ENCODE assay signal across 26 cellular contexts in the genomic region with DNA sequence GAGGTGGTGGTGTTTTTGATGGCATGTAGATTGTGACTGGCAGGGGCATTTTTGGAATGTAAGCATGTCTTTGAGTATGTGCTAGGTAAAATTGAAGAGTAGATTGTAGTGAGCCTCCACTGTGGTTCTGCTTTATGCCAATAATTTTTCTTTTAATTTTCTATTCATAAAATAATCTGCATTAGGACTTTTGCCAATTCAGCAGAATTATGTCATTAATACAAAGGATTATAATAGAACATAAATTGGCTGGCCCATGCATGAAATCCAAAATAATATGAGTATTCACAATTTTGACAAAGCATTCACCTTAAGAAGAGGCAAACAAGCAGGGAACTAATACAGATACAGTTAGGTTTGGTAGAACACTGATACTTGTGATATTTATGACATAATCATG. TPM values are rescaled to one million over a fixed set of nuclear protein-coding genes. Genes with fewer than 3 reads are reported as not detected.
DNase-seq lines count a peak whose midpoint lies in the region; ATAC-seq, FAIRE-seq and TF ChIP-seq lines count a peak whose summit lies in the region.
"Had no signal": no experiment of that assay in that cellular context is flagged by ENCODE, and none has a peak within 500 bp of the region (broad histone marks: within the 10 kb centered on the region; RNA-seq: fewer than 3 reads in every experiment).

No MANE protein-coding gene starts in this region.

- no peak overlapping the region for H3K56ac ChIP-seq in IMR-90 (ENCODE audit: extremely low read depth, insufficient read depth, low read length)

- CTCF ChIA-PET in HepG2 (lab: Yijun Ruan, JAX; ENCODE audit: low intra/inter-chr PET ratio, low total read pairs): no interaction called here
- CTCF ChIA-PET in IMR-90 (lab: Yijun Ruan, JAX): interaction anchor here (0.8 kb wide), 1 partner anchor 46 kb away, joined by 3 read pairs; no protein-coding TSS in a partner anchor

- no peaks in the 10 kb centered on the region for H3K79me1 ChIP-seq in IMR-90 (ENCODE audit: low read depth in 1 of 2, low read length in 2 of 2)
- no peaks in the 10 kb centered on the region for H3K79me1 ChIP-seq in trophoblast cell (ENCODE audit: low read length)

- H3K36me3 ChIP-seq in HepG2 (replicated peaks in 1 of 2; ENCODE audit: control insufficient read depth in 1 of 2, insufficient read depth in 2 of 2, low read length in 2 of 2): no peaks in the 10 kb centered on the region
- H3K36me3 ChIP-seq in right lobe of liver: no peaks in the 10 kb centered on the region
- H3K36me3 ChIP-seq in IMR-90 (ENCODE audit: control insufficient read depth, insufficient read depth, low read length): no peaks in the 10 kb centered on the region
- no peaks in the 10 kb centered on the region for H3K36me3 ChIP-seq in trophoblast cell (ENCODE audit: control insufficient read depth in 1 of 2, insufficient read depth in 2 of 2, low read length in 2 of 2)
- H3K36me3 ChIP-seq in WERI-Rb-1: no peaks in the 10 kb centered on the region
- H3K36me3 ChIP-seq: BE2C, BLaER1 had no signal

- no peak for FAIRE-seq in HepG2 (lab: Jason Lieb, UNC)
- FAIRE-seq: D721Med, G401.6, GM12878, GM12892, GM18507 had no signal

- H3K4me3 ChIP-seq in HepG2 (replicated peaks in 1 of 3; ENCODE audit: insufficient read depth in 1 of 3, low read depth in 2 of 3, low read length in 3 of 3) (no peak overlapping the region), right lobe of liver (no peak overlapping the region), IMR-90 (ENCODE audit: insufficient read depth, low read depth, low read length) (no peak overlapping the region), trophoblast cell (ENCODE audit: low read depth, low read length) (no peak overlapping the region), WERI-Rb-1 (ENCODE audit: low read depth, low read length) (no peak overlapping the region)
- H3K4me3 ChIP-seq: BLaER1, GM12878 had no signal

- no peaks in the 10 kb centered on the region for H3K4me1 ChIP-seq in HepG2 (ENCODE audit: insufficient read depth, low read length)
- no peaks in the 10 kb centered on the region for H3K4me1 ChIP-seq in right lobe of liver
- H3K4me1 ChIP-seq in IMR-90 (ENCODE audit: control insufficient read depth, insufficient read depth, low read length): no peaks in the 10 kb centered on the region
- H3K4me1 ChIP-seq in trophoblast cell (ENCODE audit: control insufficient read depth in 1 of 2, insufficient read depth in 2 of 2, low read length in 2 of 2): no peaks in the 10 kb centered on the region
- H3K4me1 ChIP-seq: BE2C, Caco-2 had no signal

- H4K91ac ChIP-seq in IMR-90 (ENCODE audit: insufficient read depth, low read depth, low read length) (no peak overlapping the region), trophoblast cell (ENCODE audit: low read depth, low read length) (no peak overlapping the region)

- POLR2A ChIA-PET in HepG2 (lab: Yijun Ruan, JAX): no interaction called here
- POLR2A ChIA-PET in IMR-90 (lab: Charles Lee; ENCODE audit: unreplicated experiment): no interaction called here

- no peak overlapping the region for H3K23ac ChIP-seq in IMR-90 (ENCODE audit: low read depth, low read length)
- H3K23ac ChIP-seq in trophoblast cell (ENCODE audit: low read length): no peak overlapping the region

- no peak overlapping the region for H3K4ac ChIP-seq in IMR-90 (ENCODE audit: low read depth, low read length)
- H3K4ac ChIP-seq in trophoblast cell (ENCODE audit: low read depth, low read length): no peak overlapping the region

- H3K27me3 ChIP-seq in HepG2 (ENCODE audit: control insufficient read depth in 1 of 2, insufficient read depth in 2 of 2, low read length in 2 of 2) (0 out of 5 replicates have a peak, but pooled peaks cover 0 to 7% of the 10 kb centered on the region in 2 experiments), right lobe of liver (no peaks in the 10 kb centered on the region), IMR-90 (ENCODE audit: control insufficient read depth, insufficient read depth, low read length) (no peaks in the 10 kb centered on the region), trophoblast cell (ENCODE audit: insufficient read depth, low read length) (no peaks in the 10 kb centered on the region), WERI-Rb-1 (ENCODE audit: insufficient read depth, low read depth, severe bottlenecking) (no peaks in the 10 kb centered on the region)
- H3K27me3 ChIP-seq: BE2C, BLaER1 had no signal

- no peak overlapping the region for H4K5ac ChIP-seq in IMR-90 (ENCODE audit: low read depth, low read length)

- BruUV-seq in HepG2 (replicated peaks; lab: Mats Ljungman, UMichigan) (no TSS peak), IMR-90 (replicated peaks; lab: Mats Ljungman, UMichigan) (no TSS peak)

- H3K79me2 ChIP-seq in HepG2 (ENCODE audit: insufficient read depth, low read length): no peaks in the 10 kb centered on the region
- H3K79me2 ChIP-seq in trophoblast cell (ENCODE audit: control insufficient read depth, insufficient read depth, low read length, poor library complexity): no peaks in the 10 kb centered on the region

- in situ Hi-C loops in HepG2 (cut with HindIII; ENCODE audit: extremely low pct_ligation_motif_present, low pct_unique_long_range_greater_than_20kb) (no loop called here), IMR-90 (cut with MboI; ENCODE audit: low sequenced_read_pairs) (no loop called here)

- no peak overlapping the region for H3K14ac ChIP-seq in IMR-90 (replicated peaks; ENCODE audit: low read depth, low read length)
- H3K14ac ChIP-seq in trophoblast cell (ENCODE audit: low read length): no peak overlapping the region

- H4K12ac ChIP-seq in trophoblast cell (ENCODE audit: low read depth, low read length): no peak overlapping the region

- intact Hi-C loops in HepG2 (cut with micrococcal nuclease; ENCODE audit: unreplicated experiment) (no loop called here), right lobe of liver (cut with DNase I) (no loop called here), IMR-90 (cut with micrococcal nuclease) (no loop called here)

- H2AK5ac ChIP-seq in IMR-90 (ENCODE audit: low read depth, low read length) (no peak overlapping the region), trophoblast cell (ENCODE audit: low read length) (peak overlapping the region; percentile 79)

- no peak overlapping the region for H2BK120ac ChIP-seq in IMR-90 (ENCODE audit: low read depth, low read length)
- peak overlapping the region; percentile 33 for H2BK120ac ChIP-seq in trophoblast cell (ENCODE audit: insufficient read depth, low read length, poor library complexity)

- no peak overlapping the region for H2BK20ac ChIP-seq in IMR-90 (ENCODE audit: low read depth, low read length)

- H2AFZ ChIP-seq in HepG2 (ENCODE audit: low read length): no peak overlapping the region
- no peak overlapping the region for H2AFZ ChIP-seq in IMR-90 (replicated peaks; ENCODE audit: low read length, poor library complexity)
- no peak overlapping the region for H2AFZ ChIP-seq in trophoblast cell (ENCODE audit: insufficient read depth, low read length, poor library complexity)

- H3K9ac ChIP-seq in HepG2 (ENCODE audit: insufficient read depth, low read depth, low read length): no peak overlapping the region
- no peak overlapping the region for H3K9ac ChIP-seq in IMR-90 (ENCODE audit: low read depth, low read length)
- no peak overlapping the region for H3K9ac ChIP-seq in trophoblast cell (ENCODE audit: low read length)
- H3K9ac ChIP-seq: BLaER1 had no signal

- TF ChIP-seq POLR2A in HepG2 (IDR thresholded peaks at IDR 0.05; ENCODE audit: insufficient read depth in 1 of 2, low read depth in 2 of 2, low read length in 2 of 2) (no peak), right lobe of liver (IDR thresholded peaks at IDR 0.05) (no peak), IMR-90 (IDR thresholded peaks at IDR 0.05; ENCODE audit: low read depth, low read length) (no peak)

- TF ChIP-seq EP300 in HepG2 (IDR thresholded peaks at IDR 0.05; ENCODE audit: low read depth in 2 of 2, low read length in 2 of 2) (no peak), HepG2 (CRISPR knock-in tag; IDR thresholded peaks at IDR 0.05; ENCODE audit: borderline replicate concordance) (no peak)

- H2BK15ac ChIP-seq in IMR-90 (ENCODE audit: low read depth, low read length): no peak overlapping the region

- no peak for ATAC-seq in HepG2
- no peak for ATAC-seq in right lobe of liver
- no peak for ATAC-seq in IMR-90 (ENCODE audit: low read depth)
- ATAC-seq: GM12878 had no signal

- H2BK5ac ChIP-seq in IMR-90 (ENCODE audit: low read depth, low read length, poor library complexity, severe bottlenecking): no peak overlapping the region
- H2BK5ac ChIP-seq in trophoblast cell (ENCODE audit: low read depth, low read length, poor library complexity): no peak overlapping the region

- no peak overlapping the region for H3K4me2 ChIP-seq in HepG2 (ENCODE audit: low read depth, low read length)
- H3K4me2 ChIP-seq in IMR-90 (ENCODE audit: low read depth, low read length): no peak overlapping the region
- no peak overlapping the region for H3K4me2 ChIP-seq in trophoblast cell (ENCODE audit: low read length)
- H3K4me2 ChIP-seq: BLaER1 had no signal

- no peak overlapping the region for H2AK9ac ChIP-seq in IMR-90 (replicated peaks; ENCODE audit: low read depth, low read length, poor library complexity)

- dilution Hi-C loops in IMR-90 (cut with HindIII; ENCODE audit: low sequenced_read_pairs, unreplicated experiment): no loop called here

- H3K18ac ChIP-seq in IMR-90 (ENCODE audit: low read depth, low read length) (no peak overlapping the region), trophoblast cell (ENCODE audit: low read length) (no peak overlapping the region)

- TF ChIP-seq CTCF in HepG2 (CRISPR knock-in tag; IDR thresholded peaks at IDR 0.05) (no peak), right lobe of liver (IDR thresholded peaks at IDR 0.05) (no peak), IMR-90 (conservative IDR thresholded peaks at IDR 0.05; ENCODE audit: low read depth, low read length) (no peak), WERI-Rb-1 (IDR thresholded peaks at IDR 0.05; ENCODE audit: low read depth, low read length) (no peak), GM10266 (IDR thresholded peaks at IDR 0.05; ENCODE audit: control insufficient read depth, insufficient read depth, low read depth, missing control alignments) (no peak)

- H3K9me1 ChIP-seq in IMR-90 (ENCODE audit: insufficient read depth, low read length): no peaks in the 10 kb centered on the region

- H3K9me3 ChIP-seq in HepG2 (ENCODE audit: low read length) (no peaks in the 10 kb centered on the region), right lobe of liver (no peaks in the 10 kb centered on the region), IMR-90 (ENCODE audit: control insufficient read depth, insufficient read depth, low read length) (no peaks in the 10 kb centered on the region), trophoblast cell (ENCODE audit: insufficient read depth, low read depth, low read length) (no peaks in the 10 kb centered on the region), WERI-Rb-1 (ENCODE audit: severe bottlenecking) (no peaks in the 10 kb centered on the region)
- H3K9me3 ChIP-seq: BE2C, BLaER1, Caco-2 had no signal

- no peak for DNase-seq in HepG2 (ENCODE audit: low spot score)
- DNase-seq in right lobe of liver: no peak
- DNase-seq in IMR-90: no peak
- no peak for DNase-seq in trophoblast cell
- no peak for DNase-seq in WERI-Rb-1
- DNase-seq in GM10266 (ENCODE audit: extremely low spot score): no peak
- DNase-seq: ACHN; BE2C; C1 segment of cervical spinal cord; Caco-2; Calu3; CD4-positive, alpha-beta memory T cell; CD4-positive, CD25-positive, alpha-beta regulatory T cell; DMS79 treated with DMSO at 0.1 percent for 48 hours; GF-D8 had no signal

- TF ChIP-seq RAD21 in HepG2 (CRISPR knock-in tag; IDR thresholded peaks at IDR 0.05) (no peak), IMR-90 (IDR thresholded peaks at IDR 0.05; ENCODE audit: low read length) (no peak)

- H4K8ac ChIP-seq in IMR-90 (ENCODE audit: low read depth in 2 of 2, low read length in 2 of 2) (no peak overlapping the region), trophoblast cell (ENCODE audit: low read depth, low read length) (no peak overlapping the region)

- H3K27ac ChIP-seq in HepG2 (ENCODE audit: extremely low read length, insufficient read depth, low read length) (no peak overlapping the region), right lobe of liver (no peak overlapping the region), IMR-90 (ENCODE audit: insufficient read depth, low read length) (no peak overlapping the region), trophoblast cell (ENCODE audit: low read depth, low read length) (no peak overlapping the region), WERI-Rb-1 (no peak overlapping the region)
- H3K27ac ChIP-seq: 22Rv1, BLaER1 had no signal

- H4K20me1 ChIP-seq in HepG2 (ENCODE audit: insufficient read depth, low read length): no peaks in the 10 kb centered on the region
- H4K20me1 ChIP-seq in IMR-90 (ENCODE audit: insufficient read depth, low read length): no peaks in the 10 kb centered on the region
- H4K20me1 ChIP-seq: BLaER1 had no signal

- peak overlapping the region; percentile 40 for H2BK12ac ChIP-seq in trophoblast cell (ENCODE audit: low read length)

RNA-seq across cellular contexts. Expression of gene TMPRSS11E, which starts 14.9 kb away (rescaled TPM):
- total RNA-seq in HepG2 (2016; rRNA removed; fragmentation: Illumina TruSeq; extraction: Trizol): not detected in 2 replicates
- not detected in 2 replicates for total RNA-seq in HepG2 (2016; cell fraction: cytosol; rRNA removed; fragmentation: Illumina TruSeq; extraction: Trizol; ENCODE audit: low read depth)
- total RNA-seq in HepG2 (2016; cell fraction: insoluble cytoplasmic fraction; rRNA removed; fragmentation: Illumina TruSeq; extraction: Trizol): not detected in 2 replicates
- not detected in 2 replicates for total RNA-seq in HepG2 (2016; cell fraction: membrane; rRNA removed; fragmentation: Illumina TruSeq; extraction: Trizol)
- not detected in 2 replicates for total RNA-seq in HepG2 (2016; cell fraction: nucleus; rRNA removed; fragmentation: Illumina TruSeq; extraction: Trizol)
- not detected in 2 replicates for polyA plus RNA-seq in HepG2 (2011; rRNA removed)
- polyA plus RNA-seq in HepG2 (2011; cell fraction: cytosol; rRNA removed): not detected in 2 replicates
- not detected in 2 replicates for polyA plus RNA-seq in HepG2 (2011; cell fraction: nucleus; rRNA removed)
- polyA plus RNA-seq in HepG2 (2012): not detected in 2 replicates
- polyA plus RNA-seq in HepG2 (2016; cell fraction: cytosol; fragmentation: Illumina TruSeq; extraction: Trizol; ENCODE audit: low read depth): not detected in 2 replicates
- polyA plus RNA-seq in HepG2 (2016; cell fraction: insoluble cytoplasmic fraction; fragmentation: Illumina TruSeq; extraction: Trizol; ENCODE audit: low read depth): not detected in 2 replicates
- not detected in 2 replicates for polyA plus RNA-seq in HepG2 (2016; cell fraction: membrane; fragmentation: Illumina TruSeq; extraction: Trizol; ENCODE audit: low read depth)
- polyA plus RNA-seq in HepG2 (2016; cell fraction: nucleus; fragmentation: Illumina TruSeq; extraction: Trizol; ENCODE audit: insufficient read depth, low read depth): not detected in 2 replicates
- polyA minus RNA-seq in HepG2 (2011; rRNA and poly(A)+ RNA removed; ENCODE audit: low replicate concordance): not detected in 2 replicates
- polyA minus RNA-seq in HepG2 (2011; cell fraction: cytosol; rRNA and poly(A)+ RNA removed): not detected in 2 replicates
- polyA minus RNA-seq in HepG2 (2011; cell fraction: nucleus; rRNA and poly(A)+ RNA removed): not detected in 2 replicates
- not detected for total RNA-seq in right lobe of liver
- not detected in 2 replicates for total RNA-seq in IMR-90 (2012; rRNA removed)
- polyA plus RNA-seq in IMR-90 (2012; rRNA removed): not detected in 2 replicates
- not detected in 2 replicates for polyA plus RNA-seq in IMR-90 (2012; cell fraction: cytosol; rRNA removed)
- polyA plus RNA-seq in IMR-90 (2012; cell fraction: nucleus; rRNA removed; ENCODE audit: low replicate concordance): not detected in 2 replicates
- polyA plus RNA-seq in trophoblast cell (2013): 2.1 and 2.7 TPM in 2 replicates
- total RNA-seq: A172; A673; Caco-2; Calu3; CD4-positive, alpha-beta memory T cell; CD4-positive, CD25-positive, alpha-beta regulatory T cell; GM12878 had no signal
- polyA plus RNA-seq: AG04450, CD14-positive monocyte, GM12878 had no signal
